Comparison of ENCODE assay signal across 1 cellular context in genomic region chr1:202348509-202349262, GRCh38.
A peak's percentile ranks its signal among the peaks of the same experiment; 100 is the strongest.
TF ChIP-seq lines count a peak whose summit lies in the region.

TSS of gene PPP1R12B (plus strand) at chr1:202348699. CDS start at chr1:202348852, 153 bp downstream.

TF ChIP-seq in HepG2, 621 proteins besides CTCF, POLR2A, EP300 and RAD21 (continued from another document and continues in another):
- no peak for TF ChIP-seq LRRFIP1 (CRISPR knock-in tag; conservative IDR thresholded peaks at IDR 0.05)
- TF ChIP-seq CCAR2 (optimal IDR thresholded peaks at IDR 0.05; ENCODE audit: low read depth, low read length), result no peak
- TF ChIP-seq, protein P1, sequence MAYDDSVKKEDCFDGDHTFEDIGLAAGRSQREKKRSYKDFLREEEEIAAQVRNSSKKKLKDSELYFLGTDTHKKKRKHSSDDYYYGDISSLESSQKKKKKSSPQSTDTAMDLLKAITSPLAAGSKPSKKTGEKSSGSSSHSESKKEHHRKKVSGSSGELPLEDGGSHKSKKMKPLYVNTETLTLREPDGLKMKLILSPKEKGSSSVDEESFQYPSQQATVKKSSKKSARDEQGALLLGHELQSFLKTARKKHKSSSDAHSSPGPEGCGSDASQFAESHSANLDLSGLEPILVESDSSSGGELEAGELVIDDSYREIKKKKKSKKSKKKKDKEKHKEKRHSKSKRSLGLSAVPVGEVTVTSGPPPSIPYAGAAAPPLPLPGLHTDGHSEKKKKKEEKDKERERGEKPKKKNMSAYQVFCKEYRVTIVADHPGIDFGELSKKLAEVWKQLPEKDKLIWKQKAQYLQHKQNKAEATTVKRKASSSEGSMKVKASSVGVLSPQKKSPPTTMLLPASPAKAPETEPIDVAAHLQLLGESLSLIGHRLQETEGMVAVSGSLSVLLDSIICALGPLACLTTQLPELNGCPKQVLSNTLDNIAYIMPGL (CRISPR knock-in tag; IDR thresholded peaks at IDR 0.05; ENCODE audit: borderline replicate concordance in 1 of 2, low read depth in 1 of 2), result peak; percentile 78 to 84; a peak in 3 of 4 replicates
- peak; percentile 92 for TF ChIP-seq UBTF (CRISPR knock-in tag; IDR thresholded peaks at IDR 0.05)
- no peak for TF ChIP-seq ZNF672 (CRISPR knock-in tag; IDR thresholded peaks at IDR 0.05)
- no peak for TF ChIP-seq SRF (IDR thresholded peaks at IDR 0.05; ENCODE audit: low read depth, low read length)
- TF ChIP-seq IRF1 (CRISPR knock-in tag; IDR thresholded peaks at IDR 0.05; ENCODE audit: low read depth), result peak; percentile 62; the same call in 1 of the 2 replicates
- TF ChIP-seq HOXA9 (CRISPR knock-in tag; IDR thresholded peaks at IDR 0.05; ENCODE audit: borderline replicate concordance), result no peak
- peak; percentile 79 for TF ChIP-seq ATF7-NPFF (CRISPR knock-in tag; IDR thresholded peaks at IDR 0.05; ENCODE audit: low read depth)
- no peak for TF ChIP-seq ZFP62 (CRISPR knock-in tag; IDR thresholded peaks at IDR 0.05)
- no peak; the same call in 1 of the 2 replicates for TF ChIP-seq ZNF773 (CRISPR knock-in tag; IDR thresholded peaks at IDR 0.05; ENCODE audit: borderline replicate concordance)
- TF ChIP-seq ZKSCAN8 (CRISPR knock-in tag; IDR thresholded peaks at IDR 0.05; ENCODE audit: borderline replicate concordance), result no peak
- TF ChIP-seq ZHX2 (IDR thresholded peaks at IDR 0.05; ENCODE audit: low read depth), result peak; percentile 92
- TF ChIP-seq ZHX2 (CRISPR knock-in tag; IDR thresholded peaks at IDR 0.05; ENCODE audit: borderline replicate concordance), result no peak; the same call in 1 of the 2 replicates
- TF ChIP-seq, protein P2, sequence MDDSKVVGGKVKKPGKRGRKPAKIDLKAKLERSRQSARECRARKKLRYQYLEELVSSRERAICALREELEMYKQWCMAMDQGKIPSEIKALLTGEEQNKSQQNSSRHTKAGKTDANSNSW (CRISPR knock-in tag; IDR thresholded peaks at IDR 0.05; ENCODE audit: borderline replicate concordance), result peak; percentile 84; the same call in 1 of the 2 replicates
- TF ChIP-seq MATR3 (CRISPR knock-in tag; IDR thresholded peaks at IDR 0.05), result no peak
- no peak for TF ChIP-seq ZNF282 (IDR thresholded peaks at IDR 0.05; ENCODE audit: partially characterized antibody)
- TF ChIP-seq ATF7 (IDR thresholded peaks at IDR 0.05), result no peak
- no peak; the same call in 1 of the 2 replicates for TF ChIP-seq ATF7 (CRISPR knock-in tag; IDR thresholded peaks at IDR 0.05)
- peak; percentile 95 for TF ChIP-seq SALL2 (CRISPR knock-in tag; IDR thresholded peaks at IDR 0.05)
- no peak for TF ChIP-seq SNAPC2 (CRISPR knock-in tag; IDR thresholded peaks at IDR 0.05)
- no peak for TF ChIP-seq MIER3 (CRISPR knock-in tag; IDR thresholded peaks at IDR 0.05; ENCODE audit: borderline replicate concordance)
- TF ChIP-seq SRSF4 (IDR thresholded peaks at IDR 0.05; ENCODE audit: low read depth, low read length, poor library complexity, severe bottlenecking), result no peak
- TF ChIP-seq TCF7 (IDR thresholded peaks at IDR 0.05; ENCODE audit: low read depth), result peak; percentile 55
- TF ChIP-seq ZNF776 (CRISPR knock-in tag; IDR thresholded peaks at IDR 0.05), result no peak
- TF ChIP-seq ZNF782 (CRISPR knock-in tag; IDR thresholded peaks at IDR 0.05; ENCODE audit: borderline replicate concordance), result 0 out of 2 replicates have a peak, but pooled peaks have one; percentile 85
- TF ChIP-seq DDIT3 (CRISPR knock-in tag; IDR thresholded peaks at IDR 0.05), result no peak
- no peak for TF ChIP-seq ZNF318 (CRISPR knock-in tag; IDR thresholded peaks at IDR 0.05)
- TF ChIP-seq ZNF761 (CRISPR knock-in tag; conservative IDR thresholded peaks at IDR 0.05), result peak; percentile 66; the same call in 1 of the 2 replicates
- TF ChIP-seq ZSCAN9 (CRISPR knock-in tag; IDR thresholded peaks at IDR 0.05; ENCODE audit: borderline replicate concordance), result no peak
- TF ChIP-seq, protein P3, sequence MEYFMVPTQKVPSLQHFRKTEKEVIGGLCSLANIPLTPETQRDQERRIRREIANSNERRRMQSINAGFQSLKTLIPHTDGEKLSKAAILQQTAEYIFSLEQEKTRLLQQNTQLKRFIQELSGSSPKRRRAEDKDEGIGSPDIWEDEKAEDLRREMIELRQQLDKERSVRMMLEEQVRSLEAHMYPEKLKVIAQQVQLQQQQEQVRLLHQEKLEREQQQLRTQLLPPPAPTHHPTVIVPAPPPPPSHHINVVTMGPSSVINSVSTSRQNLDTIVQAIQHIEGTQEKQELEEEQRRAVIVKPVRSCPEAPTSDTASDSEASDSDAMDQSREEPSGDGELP (IDR thresholded peaks at IDR 0.05; ENCODE audit: borderline replicate concordance, low read depth), result peak; percentile 6; the same call in 1 of the 2 replicates
- TF ChIP-seq ISX (CRISPR knock-in tag; conservative IDR thresholded peaks at IDR 0.05), result 0 out of 2 replicates have a peak, but pooled peaks have one; percentile 52
